23 cellular contexts compared by ENCODE assay signal in genomic region chr9:128580731-128581130, GRCh38. TPM values are rescaled to one million over a fixed set of nuclear protein-coding genes. Genes with fewer than 3 reads are reported as not detected.
DNase-seq lines count a peak whose midpoint lies in the region; ATAC-seq and TF ChIP-seq lines count a peak whose summit lies in the region.
"Had no signal": no experiment of that assay in that cellular context is flagged by ENCODE, and none has a peak within 500 bp of the region (broad histone marks: within the 10 kb centered on the region; RNA-seq: fewer than 3 reads in every experiment).

No MANE protein-coding gene starts in this region.

- H3K27me3 Mint-ChIP-seq in activated CD4-positive, alpha-beta T cell treated with anti-CD3 and anti-CD28 coated beads, Interleukin-2, amount 10 ng/mL, durations not matched to agents 7 days and 5 days: no peaks in the 10 kb centered on the region
- H3K27me3 Mint-ChIP-seq in activated CD4-positive, alpha-beta T cell treated with anti-CD3 and anti-CD28 coated beads, Interleukin-2, amount 10 ng/mL, durations not matched to agents 24 days and 14 days: no peaks in the 10 kb centered on the region
- H3K27me3 Mint-ChIP-seq: CD4-positive, alpha-beta T cell had no signal

- intact Hi-C loops in activated CD4-positive, alpha-beta T cell treated with anti-CD3 and anti-CD28 coated beads, Interleukin-2, amount 10 ng/mL, durations not matched to agents 24 days and 14 days (cut with micrococcal nuclease): no loop called here

- POLR2A ChIA-PET in activated CD4-positive, alpha-beta T cell treated with anti-CD3 and anti-CD28 coated beads, Interleukin-2, amount 10 ng/mL, durations not matched to agents 7 days and 5 days (lab: Charles Lee): no interaction called here
- POLR2A ChIA-PET in RWPE1 (lab: Yijun Ruan, JAX; ENCODE audit: low non-redundant PET): interaction anchor here (0.6 kb wide), 1 partner anchor 46 kb away, joined by 4 read pairs; no protein-coding TSS in a partner anchor

- no peaks in the 10 kb centered on the region for H3K9me3 Mint-ChIP-seq in activated CD4-positive, alpha-beta T cell treated with anti-CD3 and anti-CD28 coated beads, Interleukin-2, amount 10 ng/mL, durations not matched to agents 7 days and 5 days
- H3K9me3 Mint-ChIP-seq in activated CD4-positive, alpha-beta T cell treated with anti-CD3 and anti-CD28 coated beads, Interleukin-2, amount 10 ng/mL, durations not matched to agents 24 days and 14 days: no peaks in the 10 kb centered on the region
- H3K9me3 Mint-ChIP-seq in stimulated activated effector memory CD8-positive, alpha-beta T cell treated with anti-CD3 and anti-CD28 coated beads, Interleukin-12 subunit alpha, Interleukin-12 subunit beta, amount 100 ng/mL, for 72 hours: no peaks in the 10 kb centered on the region
- H3K9me3 Mint-ChIP-seq: CD4-positive, alpha-beta T cell; CD8-positive, alpha-beta memory T cell had no signal

- H3K27ac Mint-ChIP-seq in activated CD4-positive, alpha-beta T cell treated with anti-CD3 and anti-CD28 coated beads, Interleukin-2, amount 10 ng/mL, durations not matched to agents 7 days and 5 days: peak overlapping the region; percentile 41
- H3K27ac Mint-ChIP-seq in activated CD4-positive, alpha-beta T cell treated with anti-CD3 and anti-CD28 coated beads, Interleukin-2, amount 10 ng/mL, durations not matched to agents 24 days and 14 days: no peak overlapping the region
- H3K27ac Mint-ChIP-seq in stimulated activated effector memory CD8-positive, alpha-beta T cell treated with anti-CD3 and anti-CD28 coated beads, Interleukin-12 subunit alpha, Interleukin-12 subunit beta, amount 100 ng/mL, for 72 hours: peak overlapping the region; percentile 43
- H3K27ac Mint-ChIP-seq: CD14-positive monocyte; CD4-positive, alpha-beta T cell; CD8-positive, alpha-beta memory T cell had no signal

- ATAC-seq in stimulated activated effector memory CD8-positive, alpha-beta T cell treated with anti-CD3 and anti-CD28 coated beads, Interleukin-12 subunit alpha, Interleukin-12 subunit beta, amount 100 ng/mL, for 72 hours: no peak
- no peak for ATAC-seq in GM19023 (IDR thresholded peaks at IDR 0.05; ENCODE audit: unreplicated experiment)
- ATAC-seq: A549, GM12878 had no signal

- H3K4me3 Mint-ChIP-seq in activated CD4-positive, alpha-beta T cell treated with anti-CD3 and anti-CD28 coated beads, Interleukin-2, amount 10 ng/mL, durations not matched to agents 7 days and 5 days: no peak overlapping the region
- no peak overlapping the region for H3K4me3 Mint-ChIP-seq in activated CD4-positive, alpha-beta T cell treated with anti-CD3 and anti-CD28 coated beads, Interleukin-2, amount 10 ng/mL, durations not matched to agents 24 days and 14 days
- no peak overlapping the region for H3K4me3 Mint-ChIP-seq in stimulated activated effector memory CD8-positive, alpha-beta T cell treated with anti-CD3 and anti-CD28 coated beads, Interleukin-12 subunit alpha, Interleukin-12 subunit beta, amount 100 ng/mL, for 72 hours
- H3K4me3 Mint-ChIP-seq: CD14-positive monocyte; CD4-positive, alpha-beta T cell; CD8-positive, alpha-beta memory T cell had no signal

- no peak for DNase-seq in activated CD4-positive, alpha-beta T cell treated with anti-CD3 and anti-CD28 coated beads, Interleukin-2, amount 10 ng/mL, durations not matched to agents 7 days and 5 days
- DNase-seq in activated CD4-positive, alpha-beta T cell treated with anti-CD3 and anti-CD28 coated beads, Interleukin-2, amount 10 ng/mL, durations not matched to agents 24 days and 14 days: no peak
- DNase-seq in RWPE1 (ENCODE audit: low spot score) (no peak), NCI-H1048 (lab: John Stamatoyannopoulos, UW) (no peak)
- no peak for DNase-seq in stimulated activated effector memory CD8-positive, alpha-beta T cell treated with anti-CD3 and anti-CD28 coated beads, Interleukin-12 subunit alpha, Interleukin-12 subunit beta, amount 100 ng/mL, for 72 hours (ENCODE audit: low spot score in 2 of 2)
- DNase-seq: 8988T; ACHN; AML-193; BE2C; CD4-positive, alpha-beta T cell; CD8-positive, alpha-beta memory T cell; DMS 273 treated with DMSO at 0.1 percent for 48 hours; DMS79; EL; GDM1; H7; HCEC 1CT had no signal

- TF ChIP-seq CTCF in RWPE1 (conservative IDR thresholded peaks at IDR 0.05; ENCODE audit: low read depth): no peak

- CTCF ChIA-PET in activated CD4-positive, alpha-beta T cell treated with anti-CD3 and anti-CD28 coated beads, Interleukin-2, amount 10 ng/mL, durations not matched to agents 7 days and 5 days (lab: Charles Lee): interaction anchor here (0.5 kb wide), 1 partner anchor 9 kb away, joined by 3 read pairs; no protein-coding TSS in a partner anchor
- CTCF ChIA-PET in RWPE1 (lab: Yijun Ruan, JAX): no interaction called here

- H3K36me3 Mint-ChIP-seq in activated CD4-positive, alpha-beta T cell treated with anti-CD3 and anti-CD28 coated beads, Interleukin-2, amount 10 ng/mL, durations not matched to agents 7 days and 5 days (ENCODE audit: low read depth): peaks cover 83% of the 10 kb centered on the region
- H3K36me3 Mint-ChIP-seq in activated CD4-positive, alpha-beta T cell treated with anti-CD3 and anti-CD28 coated beads, Interleukin-2, amount 10 ng/mL, durations not matched to agents 24 days and 14 days (ENCODE audit: low read depth): peaks cover 80% of the 10 kb centered on the region
- H3K36me3 Mint-ChIP-seq in stimulated activated effector memory CD8-positive, alpha-beta T cell treated with anti-CD3 and anti-CD28 coated beads, Interleukin-12 subunit alpha, Interleukin-12 subunit beta, amount 100 ng/mL, for 72 hours: peaks cover 100% of the 10 kb centered on the region

- H3K27ac ChIP-seq in RWPE1 (0 out of 2 replicates have a peak overlapping the region, but pooled peaks have one; percentile 20), cingulate gyrus (ENCODE audit: low read depth, low read length) (peak overlapping the region; percentile 19)
- H3K27ac ChIP-seq: A549; BLaER1 treated with 17β-estradiol and CSF1 and Interleukin-3, amounts not matched to agents 10 nM and 100 nM had no signal

- H3K4me1 Mint-ChIP-seq in activated CD4-positive, alpha-beta T cell treated with anti-CD3 and anti-CD28 coated beads, Interleukin-2, amount 10 ng/mL, durations not matched to agents 7 days and 5 days: peaks cover 2% of the 10 kb centered on the region
- H3K4me1 Mint-ChIP-seq in activated CD4-positive, alpha-beta T cell treated with anti-CD3 and anti-CD28 coated beads, Interleukin-2, amount 10 ng/mL, durations not matched to agents 24 days and 14 days: peaks cover 2% of the 10 kb centered on the region
- no peaks in the 10 kb centered on the region for H3K4me1 Mint-ChIP-seq in stimulated activated effector memory CD8-positive, alpha-beta T cell treated with anti-CD3 and anti-CD28 coated beads, Interleukin-12 subunit alpha, Interleukin-12 subunit beta, amount 100 ng/mL, for 72 hours
- H3K4me1 Mint-ChIP-seq: CD14-positive monocyte; CD8-positive, alpha-beta memory T cell had no signal

RNA-seq across cellular contexts. Expression of gene SPTAN1, which starts 28.3 kb away (rescaled TPM):
- 100 to 1,000 TPM; 338 to 383 TPM for total RNA-seq in activated CD4-positive, alpha-beta T cell treated with anti-CD3 and anti-CD28 coated beads, Interleukin-2, amount 10 ng/mL, durations not matched to agents 7 days and 5 days
- total RNA-seq in activated CD4-positive, alpha-beta T cell treated with anti-CD3 and anti-CD28 coated beads, Interleukin-2, amount 10 ng/mL, durations not matched to agents 24 days and 14 days: 240 and 249 TPM in 2 replicates
